ENCODE assay signal across 9 cellular contexts in the genomic region with DNA sequence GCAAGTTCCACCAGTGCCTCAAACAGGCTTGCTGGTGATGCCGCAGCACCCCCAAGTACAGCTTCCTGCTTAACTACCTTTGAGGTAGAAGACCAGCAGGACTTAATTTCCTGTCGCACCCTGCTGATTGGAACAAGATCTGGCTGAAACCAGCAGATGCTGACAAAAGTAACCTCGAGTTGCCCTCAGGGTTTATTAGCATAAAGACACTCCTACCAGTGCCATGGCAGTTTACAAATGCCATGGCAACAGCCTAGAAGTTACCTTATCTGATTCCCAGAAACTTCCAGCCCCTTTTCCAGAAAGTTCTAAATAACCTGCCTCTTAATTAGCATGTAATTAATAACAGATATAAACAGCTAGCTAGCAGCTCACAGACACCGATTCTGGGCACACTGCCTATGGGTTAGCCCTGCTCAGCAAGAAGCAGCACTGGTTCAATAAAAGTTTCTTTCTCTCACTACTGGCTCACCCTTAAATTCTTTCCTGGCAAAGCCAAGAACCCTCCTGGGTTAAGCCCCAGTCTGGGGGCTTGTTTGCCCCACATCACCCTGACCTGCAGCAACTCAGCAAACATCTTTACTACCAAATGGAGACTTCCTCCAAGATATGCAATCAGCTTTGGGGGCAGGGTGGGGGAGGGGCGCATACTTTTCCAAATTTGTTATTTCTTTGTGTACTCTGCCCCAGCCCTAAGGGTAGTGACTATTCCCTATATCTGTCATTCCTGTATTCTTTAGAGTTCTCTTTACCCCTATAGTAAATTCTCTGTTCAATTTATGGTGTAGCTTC. TPM values are rescaled to one million over a fixed set of nuclear protein-coding genes. Genes with fewer than 3 reads are reported as not detected.
A peak's percentile ranks its signal among the peaks of the same experiment; 100 is the strongest.
DNase-seq lines count a peak whose midpoint lies in the region; ATAC-seq and TF ChIP-seq lines count a peak whose summit lies in the region.
"Had no signal": no experiment of that assay in that cellular context is flagged by ENCODE, and none has a peak within 500 bp of the region (broad histone marks: within the 10 kb centered on the region; RNA-seq: fewer than 3 reads in every experiment).

No MANE protein-coding gene starts in this region.

- CTCF ChIA-PET in HEK293 (lab: Yijun Ruan, JAX) = interaction anchor here (1.1 kb wide), 1 partner anchor 13 kb away, joined by 3 read pairs; no protein-coding TSS in a partner anchor

- no peak overlapping the region for H3K27ac ChIP-seq in HEK293 (ENCODE audit: extremely low read depth, low read depth, low read length)
- H3K27ac ChIP-seq: thoracic aorta had no signal

- H3K4me1 ChIP-seq in HEK293 (ENCODE audit: control insufficient read depth, insufficient read depth, low read length) = peaks cover 11% of the 10 kb centered on the region

- no peak for ATAC-seq in HG03469 (IDR thresholded peaks at IDR 0.05; ENCODE audit: unreplicated experiment)
- ATAC-seq in HG02571 (IDR thresholded peaks at IDR 0.05; ENCODE audit: unreplicated experiment) = no peak

- peak; percentile 10 for DNase-seq in AG08395 (ENCODE audit: low spot score)
- DNase-seq in activated CD4-positive, alpha-beta T cell treated with anti-CD3 and anti-CD28 coated beads, Interleukin-2, amount 50 U/mL, for 1 hour = peak; percentile 14
- peak; percentile 17 for DNase-seq in fibroblast of the conjunctiva (ENCODE audit: low read depth)
- DNase-seq in NCI-H82 (lab: John Stamatoyannopoulos, UW) = no peak
- DNase-seq in dermis blood vessel endothelial cell = no peak

- no peaks in the 10 kb centered on the region for H3K9me3 ChIP-seq in HEK293 (ENCODE audit: control insufficient read depth, insufficient read depth, low read depth, low read length)
- H3K9me3 ChIP-seq: thoracic aorta had no signal

- POLR2A ChIA-PET in HEK293 (lab: Yijun Ruan, JAX) = interaction anchor here (0.5 to 0.6 kb wide), 3 partner anchors 86 to 587 kb away, joined by 3 to 5 read pairs (median 5); no protein-coding TSS in a partner anchor

- H3K36me3 ChIP-seq in HEK293 (ENCODE audit: control insufficient read depth in 2 of 2, insufficient read depth in 1 of 2, low read length in 2 of 2) = no peaks in the 10 kb centered on the region
- H3K36me3 ChIP-seq: thoracic aorta had no signal

- no peak overlapping the region for H3K4me3 ChIP-seq in HEK293 (ENCODE audit: low read depth, low read length)
- H3K4me3 ChIP-seq: thoracic aorta had no signal

- TF ChIP-seq CTCF in HEK293 (tag by site-specific recombination; IDR thresholded peaks at IDR 0.05) = no peak

TF ChIP-seq in HEK293, 187 proteins besides CTCF, POLR2A, EP300 and RAD21:
- TF ChIP-seq YY1 (tag by site-specific recombination; IDR thresholded peaks at IDR 0.05) (no peak), KLF1 (tag by site-specific recombination; IDR thresholded peaks at IDR 0.05) (no peak), ZNF501 (tag by site-specific recombination; IDR thresholded peaks at IDR 0.05) (no peak)
- TF ChIP-seq, protein P1, sequence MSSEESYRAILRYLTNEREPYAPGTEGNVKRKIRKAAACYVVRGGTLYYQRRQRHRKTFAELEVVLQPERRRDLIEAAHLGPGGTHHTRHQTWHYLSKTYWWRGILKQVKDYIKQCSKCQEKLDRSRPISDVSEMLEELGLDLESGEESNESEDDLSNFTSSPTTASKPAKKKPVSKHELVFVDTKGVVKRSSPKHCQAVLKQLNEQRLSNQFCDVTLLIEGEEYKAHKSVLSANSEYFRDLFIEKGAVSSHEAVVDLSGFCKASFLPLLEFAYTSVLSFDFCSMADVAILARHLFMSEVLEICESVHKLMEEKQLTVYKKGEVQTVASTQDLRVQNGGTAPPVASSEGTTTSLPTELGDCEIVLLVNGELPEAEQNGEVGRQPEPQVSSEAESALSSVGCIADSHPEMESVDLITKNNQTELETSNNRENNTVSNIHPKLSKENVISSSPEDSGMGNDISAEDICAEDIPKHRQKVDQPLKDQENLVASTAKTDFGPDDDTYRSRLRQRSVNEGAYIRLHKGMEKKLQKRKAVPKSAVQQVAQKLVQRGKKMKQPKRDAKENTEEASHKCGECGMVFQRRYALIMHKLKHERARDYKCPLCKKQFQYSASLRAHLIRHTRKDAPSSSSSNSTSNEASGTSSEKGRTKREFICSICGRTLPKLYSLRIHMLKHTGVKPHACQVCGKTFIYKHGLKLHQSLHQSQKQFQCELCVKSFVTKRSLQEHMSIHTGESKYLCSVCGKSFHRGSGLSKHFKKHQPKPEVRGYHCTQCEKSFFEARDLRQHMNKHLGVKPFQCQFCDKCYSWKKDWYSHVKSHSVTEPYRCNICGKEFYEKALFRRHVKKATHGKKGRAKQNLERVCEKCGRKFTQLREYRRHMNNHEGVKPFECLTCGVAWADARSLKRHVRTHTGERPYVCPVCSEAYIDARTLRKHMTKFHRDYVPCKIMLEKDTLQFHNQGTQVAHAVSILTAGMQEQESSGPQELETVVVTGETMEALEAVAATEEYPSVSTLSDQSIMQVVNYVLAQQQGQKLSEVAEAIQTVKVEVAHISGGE (tag by site-specific recombination; conservative IDR thresholded peaks at IDR 0.05; ENCODE audit: low read depth) = peak; percentile 49

RNA-seq across cellular contexts. Expression of a gene that starts 54.2 kb away (rescaled TPM):
- total RNA-seq in dermis blood vessel endothelial cell = 63.8 and 121 TPM in 2 replicates

Comparison
In these comparisons a context has a peak if more than half of its experiments do, and no peak if none do; other contexts are left out.
1. DNase-seq: peak in AG08395 (single experiment), activated CD4-positive, alpha-beta T cell treated with anti-CD3 and anti-CD28 coated beads, Interleukin-2, amount 50 U/mL, for 1 hour (single experiment) and fibroblast of the conjunctiva (single experiment); none in NCI-H82 (single experiment) and dermis blood vessel endothelial cell (single experiment).